ENCODE assay signal across 23 cellular contexts in the genomic region with DNA sequence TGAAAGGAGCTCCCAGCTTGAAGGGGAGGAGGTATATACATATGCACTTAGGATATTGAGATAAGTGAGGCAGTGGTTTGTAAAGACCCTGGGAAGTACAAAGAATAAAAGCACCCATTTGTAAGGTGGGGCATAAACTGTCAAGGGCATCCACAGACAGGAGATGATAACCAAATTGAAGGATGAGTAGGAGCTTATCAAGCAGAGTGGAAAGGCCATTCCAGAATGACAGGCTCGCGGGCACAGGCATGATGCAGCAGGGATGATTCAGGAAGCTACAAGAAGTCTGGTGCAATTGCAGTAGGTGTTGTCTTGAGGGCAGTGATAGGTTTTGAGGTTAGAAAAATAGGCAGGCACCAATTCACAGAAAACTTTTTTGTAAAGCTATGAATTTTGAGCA.
"Had no signal": no experiment of that assay in that cellular context is flagged by ENCODE, and none has a peak within 500 bp of the region (broad histone marks: within the 10 kb centered on the region; RNA-seq: fewer than 3 reads in every experiment).

No MANE protein-coding gene starts in this region.

- H3K4me1 ChIP-seq: esophagus muscularis mucosa, gastrocnemius medialis, heart right ventricle, spleen, stomach, transverse colon had no signal

- ATAC-seq: gastrocnemius medialis; heart right ventricle; left colon; left ventricle myocardium superior; naive thymus-derived CD4-positive, alpha-beta T cell; sciatic nerve; stimulated activated naive B cell treated with anti-CD40 and anti-IgM and Interleukin-4, amounts not matched to agents 10 μg/mL and 1 μg/mL and 100 μg/mL, for 72 hours had no signal

- H3K9me3 ChIP-seq: esophagus muscularis mucosa, gastrocnemius medialis, heart right ventricle, neutrophil, spleen, stomach, thoracic aorta, transverse colon had no signal

- DNase-seq: effector memory CD4-positive, alpha-beta T cell; gastrocnemius medialis; heart right ventricle; hypothalamus; left colon; left ventricle myocardium superior; naive thymus-derived CD4-positive, alpha-beta T cell; nephron progenitor cell; posterior cingulate gyrus; spleen; stimulated activated CD4-positive, alpha-beta T cell treated with anti-CD3 and anti-CD28 coated beads, Interleukin-15, amount 100 ng/mL, for 24 hours; stimulated activated CD4-positive, alpha-beta T cell treated with anti-CD3 and anti-CD28 coated beads, Interleukin-1b, Interleukin-23, amount 100 ng/mL, for 48 hours; stimulated activated CD4-positive, alpha-beta T cell treated with anti-CD3 and anti-CD28 coated beads, Interleukin-4, amount 100 ng/mL, for 24 hours; stimulated activated naive B cell treated with anti-CD40 and anti-IgM and Interleukin-4, amounts not matched to agents 10 μg/mL and 1 μg/mL and 100 μg/mL, for 72 hours; stomach; substantia nigra; transverse colon had no signal

- H3K36me3 ChIP-seq: esophagus muscularis mucosa, gastrocnemius medialis, heart right ventricle, neutrophil, spleen, stomach, thoracic aorta, transverse colon had no signal

- H3K27me3 ChIP-seq: esophagus muscularis mucosa, gastrocnemius medialis, heart right ventricle, neutrophil, spleen, stomach, transverse colon had no signal

- H3K27ac ChIP-seq: epithelial cell of prostate, esophagus muscularis mucosa, gastrocnemius medialis, heart right ventricle, neutrophil, spleen, stomach, thoracic aorta, transverse colon had no signal

- H3K4me3 ChIP-seq: esophagus muscularis mucosa, gastrocnemius medialis, heart right ventricle, lung, spleen, stomach, thoracic aorta, transverse colon had no signal
